In the genomic region with DNA sequence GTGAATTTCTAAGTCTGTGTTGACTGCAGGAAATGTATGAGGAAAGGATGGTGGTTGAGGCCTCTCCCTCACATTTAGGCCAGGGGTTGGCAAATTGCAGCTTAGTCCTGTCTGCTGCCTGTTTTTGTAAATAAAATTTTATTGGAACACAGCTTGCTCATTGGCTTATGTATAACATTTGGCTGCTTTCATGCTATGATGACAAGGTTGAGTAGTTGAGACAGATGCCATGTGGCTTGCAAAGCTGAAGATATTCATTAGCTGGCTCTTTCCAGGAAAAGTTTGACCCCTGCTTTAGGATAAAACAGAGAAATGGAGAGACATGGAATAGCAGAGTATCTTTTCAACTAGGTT, we compare ENCODE assay signal across 9 cellular contexts. TPM values are rescaled to one million over a fixed set of nuclear protein-coding genes. Genes with fewer than 3 reads are reported as not detected.
A peak's percentile ranks its signal among the peaks of the same experiment; 100 is the strongest.
DNase-seq lines count a peak whose midpoint lies in the region; ATAC-seq, FAIRE-seq and TF ChIP-seq lines count a peak whose summit lies in the region.
"Had no signal": no experiment of that assay in that cellular context is flagged by ENCODE, and none has a peak within 500 bp of the region (broad histone marks: within the 10 kb centered on the region; RNA-seq: fewer than 3 reads in every experiment).

No MANE protein-coding gene starts in this region.

- TF ChIP-seq CTCF in A549 (IDR thresholded peaks at IDR 0.05) = no peak
- TF ChIP-seq CTCF in Loucy (conservative IDR thresholded peaks at IDR 0.05; ENCODE audit: low read length) = no peak
- no peak for TF ChIP-seq CTCF in choroid plexus epithelial cell (conservative IDR thresholded peaks at IDR 0.05; ENCODE audit: low read depth, low read length)
- TF ChIP-seq CTCF in mucosa of descending colon (IDR thresholded peaks at IDR 0.05) = no peak

- H3K9me3 ChIP-seq in A549 (no peaks in the 10 kb centered on the region), Loucy (ENCODE audit: insufficient read depth, low read depth, low read length) (peaks cover 15% of the 10 kb centered on the region; the same call in 1 of the 2 replicates), mucosa of descending colon (peaks cover 12% of the 10 kb centered on the region)

- FAIRE-seq in A549 (lab: Jason Lieb, UNC) = no peak
- FAIRE-seq: endometrium had no signal

- POLR2A ChIA-PET in A549 (lab: Yijun Ruan, JAX) = no interaction called here

- TF ChIP-seq POLR2A in A549 (IDR thresholded peaks at IDR 0.05; ENCODE audit: low read length) = no peak

- no peak for TF ChIP-seq EP300 in A549 (IDR thresholded peaks at IDR 0.05)

- no peak overlapping the region for H3K4me3 ChIP-seq in A549
- no peak overlapping the region for H3K4me3 ChIP-seq in Loucy (ENCODE audit: low read length, poor library complexity, severe bottlenecking)
- no peak overlapping the region for H3K4me3 ChIP-seq in choroid plexus epithelial cell (ENCODE audit: low read depth, low read length)
- no peak overlapping the region for H3K4me3 ChIP-seq in mucosa of descending colon

- H4K20me1 ChIP-seq in Loucy (ENCODE audit: insufficient read depth, low read length, poor library complexity, severe bottlenecking) = peaks cover 98% of the 10 kb centered on the region

- DNase-seq in A549 (ENCODE audit: low read depth in 1 of 2, low spot score in 1 of 2) (no peak), choroid plexus epithelial cell (ENCODE audit: low read depth) (peak; percentile 28), mucosa of descending colon (no peak), NCI-H82 (lab: John Stamatoyannopoulos, UW) (no peak), globus pallidus (ENCODE audit: low spot score) (no peak), NCI-H1930 (lab: John Stamatoyannopoulos, UW) (no peak), T1000 (lab: John Stamatoyannopoulos, UW) (no peak)

- ATAC-seq in A549 (no peak), mucosa of descending colon (peak; percentile 39)

- intact Hi-C loops in mucosa of descending colon (cut with DNase I, micrococcal nuclease) = no loop called here

- no peaks in the 10 kb centered on the region for H3F3A ChIP-seq in Loucy (ENCODE audit: low read depth)

- peak overlapping the region; percentile 31 to 75; a peak in 5 of 6 replicates for H3K27ac ChIP-seq in A549

- H3K79me2 ChIP-seq in Loucy (ENCODE audit: insufficient read depth, low read length) = peaks cover 100% of the 10 kb centered on the region

- no peaks in the 10 kb centered on the region for H3K27me3 ChIP-seq in Loucy (ENCODE audit: insufficient read depth, low read length, poor library complexity, severe bottlenecking)

- H3K9me2 ChIP-seq in Loucy (replicated peaks; ENCODE audit: low read depth, low read length) = no peaks in the 10 kb centered on the region

- H3K4me2 ChIP-seq in A549 (peak overlapping the region; percentile 67), Loucy (ENCODE audit: low read depth, low read length, poor library complexity, severe bottlenecking) (peak overlapping the region; percentile 11)

- no peak overlapping the region for H2AFZ ChIP-seq in Loucy (ENCODE audit: low read length)

- TF ChIP-seq RAD21 in A549 (conservative IDR thresholded peaks at IDR 0.05 in 1 of 2, IDR thresholded peaks at IDR 0.05 in 1 of 2) = no peak

- H3K36me3 ChIP-seq in Loucy (ENCODE audit: insufficient read depth, low read length) (peaks cover 71% of the 10 kb centered on the region), mucosa of descending colon (ENCODE audit: low read depth) (no peaks in the 10 kb centered on the region)

- peaks cover 36% of the 10 kb centered on the region for H3K4me1 ChIP-seq in A549
- H3K4me1 ChIP-seq in Loucy (ENCODE audit: insufficient read depth, low read length, poor library complexity, severe bottlenecking) = peaks cover 30% of the 10 kb centered on the region
- H3K4me1 ChIP-seq in mucosa of descending colon (ENCODE audit: low read depth) = peaks cover 39% of the 10 kb centered on the region

- CTCF ChIA-PET in A549 (lab: Yijun Ruan, JAX) = interaction anchor here (0.7 to 2.7 kb wide), 6 partner anchors 16 to 64 kb away, joined by 3 to 7 read pairs (median 5); no protein-coding TSS in a partner anchor

- H3K9ac ChIP-seq in Loucy (ENCODE audit: low read depth, low read length, poor library complexity, severe bottlenecking) = no peak overlapping the region

TF ChIP-seq in A549, 52 proteins besides CTCF, POLR2A, EP300 and RAD21:
- TF ChIP-seq CEBPB (IDR thresholded peaks at IDR 0.05) (no peak), FOSL2 (IDR thresholded peaks at IDR 0.05) (no peak), FOSL2 (CRISPR knock-in tag; IDR thresholded peaks at IDR 0.05) (no peak), MAFK (IDR thresholded peaks at IDR 0.05; ENCODE audit: partially characterized antibody) (no peak), FOSB (CRISPR knock-in tag; IDR thresholded peaks at IDR 0.05) (no peak), ZFP36 (IDR thresholded peaks at IDR 0.05; ENCODE audit: borderline replicate concordance, partially characterized antibody) (no peak), TFCP2L1 (CRISPR knock-in tag; IDR thresholded peaks at IDR 0.05) (no peak), ESRRA (IDR thresholded peaks at IDR 0.05; ENCODE audit: borderline replicate concordance, low read length) (no peak), CBX2 (IDR thresholded peaks at IDR 0.05; ENCODE audit: borderline replicate concordance, low read depth) (no peak), HDAC2 (IDR thresholded peaks at IDR 0.05) (no peak)
- TF ChIP-seq, protein P1, sequence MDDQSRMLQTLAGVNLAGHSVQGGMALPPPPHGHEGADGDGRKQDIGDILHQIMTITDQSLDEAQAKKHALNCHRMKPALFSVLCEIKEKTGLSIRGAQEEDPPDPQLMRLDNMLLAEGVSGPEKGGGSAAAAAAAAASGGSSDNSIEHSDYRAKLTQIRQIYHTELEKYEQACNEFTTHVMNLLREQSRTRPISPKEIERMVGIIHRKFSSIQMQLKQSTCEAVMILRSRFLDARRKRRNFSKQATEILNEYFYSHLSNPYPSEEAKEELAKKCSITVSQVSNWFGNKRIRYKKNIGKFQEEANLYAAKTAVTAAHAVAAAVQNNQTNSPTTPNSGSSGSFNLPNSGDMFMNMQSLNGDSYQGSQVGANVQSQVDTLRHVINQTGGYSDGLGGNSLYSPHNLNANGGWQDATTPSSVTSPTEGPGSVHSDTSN (IDR thresholded peaks at IDR 0.05) = no peak
TF ChIP-seq in A549: peak in this region for 0.

RNA-seq across cellular contexts. Expression of a gene that starts 46.2 kb away (rescaled TPM):
- 12.7 and 14.7 TPM in 2 replicates for polyA plus RNA-seq in A549 (2011; rRNA removed)
- polyA plus RNA-seq in A549 (2012; cell fraction: cytosol; rRNA removed) = 18.9 and 25.9 TPM in 2 replicates
- polyA plus RNA-seq in A549 (2012; cell fraction: nucleus; rRNA removed) = 32.4 and 39.8 TPM in 2 replicates
- 13.9 to 16.4 TPM (median 16.1 TPM) in 3 replicates for polyA plus RNA-seq in A549 (2017; fragmentation: RNase III; extraction: RNeasy Plus Mini Kit Qiagen cat#74134 plus additional on column Dnase treatment)
- polyA minus RNA-seq in A549 (2011; rRNA and poly(A)+ RNA removed) = 33.0 and 63.3 TPM in 2 replicates
- 10 to 100 TPM; 43.6 to 56.0 (median 49.5) TPM for total RNA-seq in mucosa of descending colon
